23 cellular contexts compared by ENCODE assay signal in genomic region chr5:32343058-32343672, GRCh38.
"Had no signal": no experiment of that assay in that cellular context is flagged by ENCODE, and none has a peak within 500 bp of the region (broad histone marks: within the 10 kb centered on the region; RNA-seq: fewer than 3 reads in every experiment).

No MANE protein-coding gene starts in this region.

- H3K4me3 ChIP-seq: gastrocnemius medialis, mucosa of descending colon, neural progenitor cell, right lobe of liver, smooth muscle cell, suprapubic skin, transverse colon, upper lobe of right lung, vagina had no signal

- H3K9me3 ChIP-seq: gastrocnemius medialis, right lobe of liver had no signal

- H3K36me3 ChIP-seq: gastrocnemius medialis, neural progenitor cell, right lobe of liver, suprapubic skin, transverse colon, upper lobe of right lung, vagina had no signal

- H3K4me2 ChIP-seq: neural progenitor cell, smooth muscle cell had no signal

- ATAC-seq: effector memory CD8-positive, alpha-beta T cell; gastrocnemius medialis; mucosa of descending colon; naive thymus-derived CD4-positive, alpha-beta T cell; stimulated activated naive CD8-positive, alpha-beta T cell treated with anti-CD3 and anti-CD28 coated beads, Interleukin-15, amount 100 ng/mL, for 72 hours; upper lobe of right lung had no signal

- H3K9ac ChIP-seq: neural progenitor cell, parathyroid adenoma had no signal

- H3K79me2 ChIP-seq: parathyroid adenoma had no signal

- DNase-seq: cortex of kidney; effector memory CD8-positive, alpha-beta T cell; erythroblast; gastrocnemius medialis; mesenchymal stem cell; mucosa of descending colon; naive thymus-derived CD4-positive, alpha-beta T cell; right lobe of liver; stimulated activated CD4-positive, alpha-beta T cell treated with anti-CD3 and anti-CD28 coated beads, Interleukin-12 subunit alpha, Interleukin-12 subunit beta, amount 100 ng/mL, for 4 hours; stimulated activated CD4-positive, alpha-beta T cell treated with anti-CD3 and anti-CD28 coated beads, Interleukin-1b, Interleukin-23, amount 100 ng/mL, for 48 hours; stimulated activated CD4-positive, alpha-beta T cell treated with anti-CD3 and anti-CD28 coated beads, Interleukin-4, amount 100 ng/mL, for 1 hour; stimulated activated CD8-positive, alpha-beta memory T cell treated with anti-CD3 and anti-CD28 coated beads, Interleukin-4, amount 100 ng/mL, for 48 hours; stimulated activated naive CD4-positive, alpha-beta T cell; stimulated activated naive CD8-positive, alpha-beta T cell treated with anti-CD3 and anti-CD28 coated beads, Interleukin-15, amount 100 ng/mL, for 72 hours; transverse colon; upper lobe of right lung had no signal

- H3K27ac ChIP-seq: gastrocnemius medialis, neural progenitor cell, parathyroid adenoma, right lobe of liver, suprapubic skin, transverse colon, upper lobe of right lung, vagina had no signal

- H2AFZ ChIP-seq: neural progenitor cell, parathyroid adenoma had no signal

- H3K27me3 ChIP-seq: gastrocnemius medialis, neural progenitor cell, right lobe of liver, suprapubic skin, transverse colon, upper lobe of right lung, vagina had no signal

- H3K4me1 ChIP-seq: gastrocnemius medialis, neural progenitor cell, parathyroid adenoma, suprapubic skin, transverse colon, upper lobe of right lung, vagina had no signal

- FAIRE-seq: endometrium, keratinocyte had no signal
